In the genomic region with DNA sequence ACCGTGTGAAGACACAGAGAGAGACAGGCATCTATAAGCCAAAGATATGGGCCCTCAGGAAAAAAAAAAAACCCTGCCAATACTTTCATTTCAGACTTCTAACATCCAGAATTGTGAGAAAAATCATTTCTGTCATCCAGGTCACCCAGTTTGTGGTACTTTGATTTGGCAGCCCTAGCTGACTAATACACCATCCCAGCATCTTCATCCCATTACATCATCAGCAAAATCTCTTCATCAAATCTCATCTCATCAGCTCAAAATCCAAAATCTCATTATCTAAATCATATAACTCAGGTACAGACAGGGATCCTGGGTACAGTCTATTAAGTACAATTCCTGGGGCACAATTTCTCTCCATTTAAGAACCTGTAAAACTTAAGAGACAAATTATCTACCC, we compare ENCODE assay signal across 18 cellular contexts. TPM values are rescaled to one million over a fixed set of nuclear protein-coding genes. Genes with fewer than 3 reads are reported as not detected.
DNase-seq lines count a peak whose midpoint lies in the region; ATAC-seq, FAIRE-seq and TF ChIP-seq lines count a peak whose summit lies in the region.
"Had no signal": no experiment of that assay in that cellular context is flagged by ENCODE, and none has a peak within 500 bp of the region (broad histone marks: within the 10 kb centered on the region; RNA-seq: fewer than 3 reads in every experiment).

No MANE protein-coding gene starts in this region.

- H3K4me3 ChIP-seq in HEK293 (ENCODE audit: low read depth, low read length) (no peak overlapping the region), PC-3 (ENCODE audit: low read length) (no peak overlapping the region), astrocyte (ENCODE audit: insufficient read depth, low read depth, low read length) (no peak overlapping the region), HepG2 (replicated peaks in 1 of 3; ENCODE audit: insufficient read depth in 1 of 3, low read depth in 2 of 3, low read length in 3 of 3) (no peak overlapping the region)
- H3K4me3 ChIP-seq: HAP-1, K562 had no signal

- no peak for TF ChIP-seq EP300 in HepG2 (IDR thresholded peaks at IDR 0.05; ENCODE audit: low read depth in 2 of 2, low read length in 2 of 2)
- TF ChIP-seq EP300 in HepG2 (CRISPR knock-in tag; IDR thresholded peaks at IDR 0.05; ENCODE audit: borderline replicate concordance), result no peak

- no peaks in the 10 kb centered on the region for H3K27me3 ChIP-seq in PC-3 (ENCODE audit: low read length)
- no peaks in the 10 kb centered on the region for H3K27me3 ChIP-seq in astrocyte (ENCODE audit: insufficient read depth, low read length)
- H3K27me3 ChIP-seq in HepG2 (ENCODE audit: control insufficient read depth in 1 of 2, insufficient read depth in 2 of 2, low read length in 2 of 2), result no peaks in the 10 kb centered on the region

- TF ChIP-seq CTCF in HEK293 (tag by site-specific recombination; IDR thresholded peaks at IDR 0.05), result no peak
- TF ChIP-seq CTCF in PC-3 (conservative IDR thresholded peaks at IDR 0.05; ENCODE audit: low read depth, low read length), result no peak
- TF ChIP-seq CTCF in astrocyte (IDR thresholded peaks at IDR 0.05; ENCODE audit: insufficient read depth, low read depth, low read length), result no peak
- TF ChIP-seq CTCF in HepG2 (CRISPR knock-in tag; IDR thresholded peaks at IDR 0.05), result no peak

- FAIRE-seq in astrocyte (lab: Jason Lieb, UNC) (no peak), HepG2 (lab: Jason Lieb, UNC) (no peak)
- FAIRE-seq: G401.6, GM12892, GM19239, H1 had no signal

- BruUV-seq in PC-3 (replicated peaks; lab: Mats Ljungman, UMichigan), result no TSS peak
- no TSS peak for BruUV-seq in HepG2 (replicated peaks; lab: Mats Ljungman, UMichigan)

- TF ChIP-seq RAD21 in HepG2 (CRISPR knock-in tag; IDR thresholded peaks at IDR 0.05), result no peak

- H3K4me3 Mint-ChIP-seq in astrocyte (ENCODE audit: unreplicated experiment), result no peak overlapping the region
- H3K4me3 Mint-ChIP-seq: CD8-positive, alpha-beta memory T cell; HFFc6 had no signal

- DNase-seq in PC-3 (peak; percentile 33), astrocyte (ENCODE audit: low read depth) (no peak), HepG2 (ENCODE audit: low spot score) (no peak), 8988T (no peak), amygdala (lab: John Stamatoyannopoulos, UW) (no peak), putamen (ENCODE audit: low spot score) (no peak)
- DNase-seq: CD8-positive, alpha-beta memory T cell; DMS79; HFFc6 had no signal

- ATAC-seq in PC-3, result no peak
- ATAC-seq in HepG2, result no peak

- in situ Hi-C loops in HepG2 (cut with HindIII; ENCODE audit: extremely low pct_ligation_motif_present, low pct_unique_long_range_greater_than_20kb), result no loop called here

- no peak for TF ChIP-seq POLR2A in HepG2 (IDR thresholded peaks at IDR 0.05; ENCODE audit: insufficient read depth in 1 of 2, low read depth in 2 of 2, low read length in 2 of 2)

- CTCF ChIA-PET in HEK293 (lab: Yijun Ruan, JAX) (no interaction called here), PC-3 (lab: Charles Lee) (no interaction called here), HepG2 (lab: Yijun Ruan, JAX; ENCODE audit: low intra/inter-chr PET ratio, low total read pairs) (no interaction called here)

- H3K9me3 ChIP-seq in HEK293 (ENCODE audit: control insufficient read depth, insufficient read depth, low read depth, low read length) (no peaks in the 10 kb centered on the region), PC-3 (ENCODE audit: low read length) (no peaks in the 10 kb centered on the region), astrocyte (ENCODE audit: insufficient read depth, low read depth, low read length) (no peaks in the 10 kb centered on the region), HepG2 (ENCODE audit: low read length) (no peaks in the 10 kb centered on the region)
- H3K9me3 ChIP-seq: HAP-1 had no signal

- POLR2A ChIA-PET in HEK293 (lab: Yijun Ruan, JAX) (no interaction called here), PC-3 (lab: Charles Lee; ENCODE audit: unreplicated experiment) (no interaction called here), HepG2 (lab: Yijun Ruan, JAX) (no interaction called here)

- H3K9ac ChIP-seq in PC-3 (ENCODE audit: low read length) (no peak overlapping the region), astrocyte (ENCODE audit: low read length) (no peak overlapping the region), HepG2 (ENCODE audit: insufficient read depth, low read depth, low read length) (no peak overlapping the region)

- peaks cover 7% of the 10 kb centered on the region for H3F3A ChIP-seq in PC-3 (ENCODE audit: low read length, unreplicated experiment)

- H3K36me3 ChIP-seq in HEK293 (ENCODE audit: control insufficient read depth in 2 of 2, insufficient read depth in 1 of 2, low read length in 2 of 2) (no peaks in the 10 kb centered on the region), PC-3 (ENCODE audit: low read depth, low read length) (no peaks in the 10 kb centered on the region), astrocyte (ENCODE audit: insufficient read depth, low read length) (no peaks in the 10 kb centered on the region), HepG2 (replicated peaks in 1 of 2; ENCODE audit: control insufficient read depth in 1 of 2, insufficient read depth in 2 of 2, low read length in 2 of 2) (no peaks in the 10 kb centered on the region)
- H3K36me3 ChIP-seq: HAP-1 had no signal

- peaks cover 30% of the 10 kb centered on the region for H3K4me1 Mint-ChIP-seq in astrocyte (ENCODE audit: low read depth, unreplicated experiment)
- H3K4me1 Mint-ChIP-seq: CD8-positive, alpha-beta memory T cell had no signal

- 56% methylated on average over 1 of the region's 1 CpG for WGBS in HepG2 (ENCODE audit: low lambda C conversion rate)

- intact Hi-C loops in PC-3 (cut with micrococcal nuclease) (loop anchor here (2.0 kb wide), 1 partner anchor 20 kb away; no protein-coding TSS in a partner anchor), HepG2 (cut with micrococcal nuclease; ENCODE audit: unreplicated experiment) (no loop called here)

- H3K79me2 ChIP-seq in PC-3 (ENCODE audit: low read length) (no peaks in the 10 kb centered on the region), astrocyte (ENCODE audit: insufficient read depth, low read length) (no peaks in the 10 kb centered on the region), HepG2 (ENCODE audit: insufficient read depth, low read length) (no peaks in the 10 kb centered on the region)

- H3K4me2 ChIP-seq in PC-3 (ENCODE audit: low read length), result no peak overlapping the region
- no peak overlapping the region for H3K4me2 ChIP-seq in astrocyte (ENCODE audit: low read length)
- no peak overlapping the region for H3K4me2 ChIP-seq in HepG2 (ENCODE audit: low read depth, low read length)

- no peaks in the 10 kb centered on the region for H3K27me3 Mint-ChIP-seq in astrocyte (ENCODE audit: low read depth, unreplicated experiment)

- H3K27ac Mint-ChIP-seq in astrocyte (ENCODE audit: unreplicated experiment), result peak overlapping the region; percentile 29
- H3K27ac Mint-ChIP-seq: CD8-positive, alpha-beta memory T cell; HFFc6 had no signal

- H2AFZ ChIP-seq in PC-3 (ENCODE audit: low read length) (no peak overlapping the region), astrocyte (ENCODE audit: low read depth, low read length) (no peak overlapping the region), HepG2 (ENCODE audit: low read length) (no peak overlapping the region)

- H3K9me2 ChIP-seq in PC-3 (replicated peaks; ENCODE audit: low read length), result no peaks in the 10 kb centered on the region

- H4K20me1 ChIP-seq in PC-3 (ENCODE audit: low read length) (no peaks in the 10 kb centered on the region), astrocyte (ENCODE audit: insufficient read depth, low read length) (no peaks in the 10 kb centered on the region), HepG2 (ENCODE audit: insufficient read depth, low read length) (no peaks in the 10 kb centered on the region)

- H3K27ac ChIP-seq in HEK293 (ENCODE audit: extremely low read depth, low read depth, low read length) (no peak overlapping the region), PC-3 (ENCODE audit: low read length) (peak overlapping the region; percentile 36), astrocyte (ENCODE audit: low read depth, low read length) (no peak overlapping the region), HepG2 (ENCODE audit: extremely low read length, insufficient read depth, low read length) (no peak overlapping the region)

- H3K4me1 ChIP-seq in HEK293 (ENCODE audit: control insufficient read depth, insufficient read depth, low read length) (peaks cover 7% of the 10 kb centered on the region), PC-3 (ENCODE audit: insufficient read depth, low read length) (peaks cover 43% of the 10 kb centered on the region), astrocyte (ENCODE audit: insufficient read depth, low read length) (no peaks in the 10 kb centered on the region), HepG2 (ENCODE audit: insufficient read depth, low read length) (peaks cover 28% of the 10 kb centered on the region)
- H3K4me1 ChIP-seq: HAP-1 had no signal

- H3K9me3 Mint-ChIP-seq in astrocyte (ENCODE audit: unreplicated experiment), result no peaks in the 10 kb centered on the region
- H3K9me3 Mint-ChIP-seq: CD8-positive, alpha-beta memory T cell; HFFc6 had no signal

- no peaks in the 10 kb centered on the region for H3K36me3 Mint-ChIP-seq in astrocyte (ENCODE audit: low read depth, unreplicated experiment)
- H3K36me3 Mint-ChIP-seq: CD8-positive, alpha-beta memory T cell had no signal

RNA-seq across cellular contexts. Expression of a gene that starts 51.9 kb away (rescaled TPM):
- not detected in 2 replicates for total RNA-seq in PC-3 (2014; rRNA removed)
- not detected in 2 replicates for total RNA-seq in astrocyte
- not detected in 2 replicates for total RNA-seq in HepG2 (2016; rRNA removed; fragmentation: Illumina TruSeq; extraction: Trizol)
- total RNA-seq in HepG2 (2016; cell fraction: cytosol; rRNA removed; fragmentation: Illumina TruSeq; extraction: Trizol; ENCODE audit: low read depth), result not detected in 2 replicates
- not detected in 2 replicates for total RNA-seq in HepG2 (2016; cell fraction: insoluble cytoplasmic fraction; rRNA removed; fragmentation: Illumina TruSeq; extraction: Trizol)
- total RNA-seq in HepG2 (2016; cell fraction: membrane; rRNA removed; fragmentation: Illumina TruSeq; extraction: Trizol), result not detected in 2 replicates
- not detected in 2 replicates for total RNA-seq in HepG2 (2016; cell fraction: nucleus; rRNA removed; fragmentation: Illumina TruSeq; extraction: Trizol)
- polyA plus RNA-seq in HepG2 (2011; rRNA removed), result not detected in 2 replicates
- polyA plus RNA-seq in HepG2 (2011; cell fraction: cytosol; rRNA removed), result not detected in 2 replicates
- polyA plus RNA-seq in HepG2 (2011; cell fraction: nucleus; rRNA removed), result not detected in 2 replicates
- not detected in 2 replicates for polyA plus RNA-seq in HepG2 (2012)
- polyA plus RNA-seq in HepG2 (2016; cell fraction: cytosol; fragmentation: Illumina TruSeq; extraction: Trizol; ENCODE audit: low read depth), result not detected in 2 replicates
- not detected in 2 replicates for polyA plus RNA-seq in HepG2 (2016; cell fraction: insoluble cytoplasmic fraction; fragmentation: Illumina TruSeq; extraction: Trizol; ENCODE audit: low read depth)
- not detected in 2 replicates for polyA plus RNA-seq in HepG2 (2016; cell fraction: membrane; fragmentation: Illumina TruSeq; extraction: Trizol; ENCODE audit: low read depth)
- not detected in 2 replicates for polyA plus RNA-seq in HepG2 (2016; cell fraction: nucleus; fragmentation: Illumina TruSeq; extraction: Trizol; ENCODE audit: insufficient read depth, low read depth)
- not detected in 2 replicates for polyA minus RNA-seq in HepG2 (2011; rRNA and poly(A)+ RNA removed; ENCODE audit: low replicate concordance)
- polyA minus RNA-seq in HepG2 (2011; cell fraction: cytosol; rRNA and poly(A)+ RNA removed), result not detected in 2 replicates
- polyA minus RNA-seq in HepG2 (2011; cell fraction: nucleus; rRNA and poly(A)+ RNA removed), result not detected in 2 replicates
- total RNA-seq: A673; CD8-positive, alpha-beta memory T cell; H1; HFFc6; K562 had no signal
- polyA plus RNA-seq: BJ; CD8-positive, alpha-beta memory T cell; H1; K562 had no signal
